ENCODE assay signal across 16 cellular contexts in genomic region chrX:140180585-140180984, GRCh38.
DNase-seq lines count a peak whose midpoint lies in the region; ATAC-seq and TF ChIP-seq lines count a peak whose summit lies in the region.
"Had no signal": no experiment of that assay in that cellular context is flagged by ENCODE, and none has a peak within 500 bp of the region (broad histone marks: within the 10 kb centered on the region; RNA-seq: fewer than 3 reads in every experiment).

No MANE protein-coding gene starts in this region.

- in situ Hi-C loops in GM13976 (cut with MboI; ENCODE audit: low sequenced_read_pairs, unreplicated experiment): no loop called here

- intact Hi-C loops in sciatic nerve (cut with DNase I): no loop called here

- TF ChIP-seq CTCF in choroid plexus epithelial cell (conservative IDR thresholded peaks at IDR 0.05; ENCODE audit: low read depth, low read length): no peak
- TF ChIP-seq CTCF in GM13976 (IDR thresholded peaks at IDR 0.05; ENCODE audit: borderline replicate concordance, control extremely low read depth, extremely low read depth, insufficient read depth, missing control alignments): no peak

- H3K4me3 ChIP-seq in choroid plexus epithelial cell (ENCODE audit: low read depth, low read length): no peak overlapping the region
- H3K4me3 ChIP-seq: transverse colon had no signal

- no peak for ATAC-seq in sciatic nerve
- ATAC-seq: activated CD4-positive, alpha-beta T cell treated with anti-CD3 and anti-CD28 coated beads for 36 hours; Panc1 had no signal

- peak; percentile 84 for DNase-seq in H4 (ENCODE audit: low spot score)
- peak; percentile 68 for DNase-seq in RKO (ENCODE audit: low spot score)
- DNase-seq in choroid plexus epithelial cell (ENCODE audit: low read depth): peak; percentile 68
- peak; percentile 71 for DNase-seq in renal cortical epithelial cell (ENCODE audit: low read depth)
- DNase-seq in NCI-H2029 (lab: John Stamatoyannopoulos, UW): no peak
- DNase-seq in sciatic nerve (ENCODE audit: low spot score): no peak
- no peak for DNase-seq in GM13976 (ENCODE audit: low spot score)
- no peak for DNase-seq in NCI-H1417 (lab: John Stamatoyannopoulos, UW)
- DNase-seq: activated CD4-positive, alpha-beta T cell treated with anti-CD3 and anti-CD28 coated beads for 36 hours; activated naive CD8-positive, alpha-beta T cell treated with anti-CD3 and anti-CD28 coated beads, Interleukin-2, amount 10 ng/mL, durations not matched to agents 7 days and 5 days; cerebellar nuclear complex; effector CD4-positive, alpha-beta T cell; NCI-H1436; stimulated activated CD4-positive, alpha-beta T cell treated with anti-CD3 and anti-CD28 coated beads, Interleukin-2, amount 100 ng/mL, for 24 hours; transverse colon had no signal

Comparison
In these comparisons a context has a peak if more than half of its experiments do, and no peak if none do; other contexts are left out.
1. DNase-seq: peak in H4 (single experiment), RKO (single experiment), choroid plexus epithelial cell (single experiment) and renal cortical epithelial cell (single experiment); none in NCI-H2029 (single experiment), sciatic nerve (single experiment), GM13976 (single experiment) and NCI-H1417 (0 of 3).